In genomic region chr17:75869282-75870141, GRCh38 we compare ENCODE assay signal across 1 cellular context.
TF ChIP-seq lines count a peak whose summit lies in the region.

No MANE protein-coding gene starts in this region.

TF ChIP-seq in HepG2, 621 proteins besides CTCF, POLR2A, EP300 and RAD21 (continued from another document and continues in another):
- TF ChIP-seq TRIM22 (IDR thresholded peaks at IDR 0.05): no peak
- no peak for TF ChIP-seq DNMT1 (CRISPR knock-in tag; IDR thresholded peaks at IDR 0.05)
- no peak; the same call in 1 of the 2 replicates for TF ChIP-seq ZNF660 (CRISPR knock-in tag; IDR thresholded peaks at IDR 0.05; ENCODE audit: borderline replicate concordance, low read depth)
- no peak for TF ChIP-seq FOXM1 (CRISPR knock-in tag; IDR thresholded peaks at IDR 0.05)
- peak; percentile 31; the same call in 1 of the 2 replicates for TF ChIP-seq ZSCAN31 (CRISPR knock-in tag; IDR thresholded peaks at IDR 0.05; ENCODE audit: low read depth)
- no peak for TF ChIP-seq ZNF572 (CRISPR knock-in tag; IDR thresholded peaks at IDR 0.05)
- TF ChIP-seq BCL3 (CRISPR knock-in tag; IDR thresholded peaks at IDR 0.05): no peak; the same call in 1 of the 2 replicates
- peak; percentile 100 for TF ChIP-seq ZBTB37 (CRISPR knock-in tag; IDR thresholded peaks at IDR 0.05)
- TF ChIP-seq ZMAT5 (CRISPR knock-in tag; IDR thresholded peaks at IDR 0.05; ENCODE audit: borderline replicate concordance, low read depth): no peak
- TF ChIP-seq HOXA3 (CRISPR knock-in tag; IDR thresholded peaks at IDR 0.05): peak; percentile 77; the same call in 1 of the 2 replicates
- TF ChIP-seq ZNF772 (CRISPR knock-in tag; IDR thresholded peaks at IDR 0.05): peak; percentile 57; the same call in 1 of the 2 replicates
- TF ChIP-seq STAG1 (CRISPR knock-in tag; IDR thresholded peaks at IDR 0.05): no peak
- TF ChIP-seq ZNF382 (CRISPR knock-in tag; IDR thresholded peaks at IDR 0.05; ENCODE audit: borderline replicate concordance): no peak
- TF ChIP-seq ATF5 (CRISPR knock-in tag; IDR thresholded peaks at IDR 0.05; ENCODE audit: low read depth): no peak
- no peak for TF ChIP-seq PTBP1 (IDR thresholded peaks at IDR 0.05; ENCODE audit: low read depth, low read length, poor library complexity, severe bottlenecking)
- TF ChIP-seq GATA4 (IDR thresholded peaks at IDR 0.05; ENCODE audit: borderline replicate concordance, low read depth): peak; percentile 19; the same call in 1 of the 2 replicates
- TF ChIP-seq RFX1 (IDR thresholded peaks at IDR 0.05): peak; percentile 24; the same call in 1 of the 2 replicates
- TF ChIP-seq TCF12 (IDR thresholded peaks at IDR 0.05): no peak
- no peak for TF ChIP-seq TCF12 (CRISPR knock-in tag; IDR thresholded peaks at IDR 0.05)
- TF ChIP-seq TBL1XR1 (IDR thresholded peaks at IDR 0.05; ENCODE audit: borderline replicate concordance, low read length, partially characterized antibody): peak; percentile 46
- peak; percentile 73 for TF ChIP-seq UBTF (CRISPR knock-in tag; IDR thresholded peaks at IDR 0.05)
- no peak for TF ChIP-seq ZBTB44 (CRISPR knock-in tag; IDR thresholded peaks at IDR 0.05)
- TF ChIP-seq ETS1 (CRISPR knock-in tag; IDR thresholded peaks at IDR 0.05): no peak
- TF ChIP-seq THAP9 (CRISPR knock-in tag; IDR thresholded peaks at IDR 0.05; ENCODE audit: borderline replicate concordance): peak; percentile 52; the same call in 1 of the 2 replicates
- TF ChIP-seq IRX3 (CRISPR knock-in tag; IDR thresholded peaks at IDR 0.05; ENCODE audit: borderline replicate concordance, low read depth): no peak
- peak; percentile 94 for TF ChIP-seq ZNF878 (CRISPR knock-in tag; IDR thresholded peaks at IDR 0.05)
- peak; percentile 86; the same call in 1 of the 2 replicates for TF ChIP-seq ZBTB3 (CRISPR knock-in tag; IDR thresholded peaks at IDR 0.05; ENCODE audit: borderline replicate concordance, low read depth)
- TF ChIP-seq JUND (CRISPR knock-in tag; IDR thresholded peaks at IDR 0.05): no peak
- no peak for TF ChIP-seq PHB2 (IDR thresholded peaks at IDR 0.05; ENCODE audit: partially characterized antibody)
- no peak for TF ChIP-seq ZNF260 (CRISPR knock-in tag; IDR thresholded peaks at IDR 0.05; ENCODE audit: borderline replicate concordance, low read depth)
- TF ChIP-seq PAXIP1 (CRISPR knock-in tag; conservative IDR thresholded peaks at IDR 0.05): peak; percentile 78
- peak; percentile 69; the same call in 1 of the 2 replicates for TF ChIP-seq ZNF143 (CRISPR knock-in tag; IDR thresholded peaks at IDR 0.05)
- TF ChIP-seq RFXANK (CRISPR knock-in tag; IDR thresholded peaks at IDR 0.05): peak; percentile 88
- TF ChIP-seq ZXDC (CRISPR knock-in tag; IDR thresholded peaks at IDR 0.05): 0 out of 2 replicates have a peak, but pooled peaks have one; percentile 20
- TF ChIP-seq IRF9 (CRISPR knock-in tag; IDR thresholded peaks at IDR 0.05; ENCODE audit: borderline replicate concordance): 0 out of 2 replicates have a peak, but pooled peaks have one; percentile 25
